Comparison of ENCODE assay signal across 8 cellular contexts in genomic region chr1:145281728-145282663, GRCh38. TPM values are rescaled to one million over a fixed set of nuclear protein-coding genes. Genes with fewer than 3 reads are reported as not detected.
A peak's percentile ranks its signal among the peaks of the same experiment; 100 is the strongest.
DNase-seq lines count a peak whose midpoint lies in the region; ATAC-seq and TF ChIP-seq lines count a peak whose summit lies in the region.
"Not testable (repeated sequence)": the region's sequence is repeated elsewhere in the genome, so short reads cannot be mapped to it uniquely, and the experiment has no call there.

No MANE protein-coding gene starts in this region.

- not testable (repeated sequence) for H3K4me1 ChIP-seq in CD8-positive, alpha-beta memory T cell (ENCODE audit: insufficient read depth, low read length); GM23248 (ENCODE audit: insufficient read depth); HUES64 (ENCODE audit: insufficient read depth, low read length)

- H4K20me1 ChIP-seq in GM23248 (ENCODE audit: insufficient read depth), result not testable (repeated sequence)

- peak; percentile 12 to 67 (median 43) for DNase-seq in CD8-positive, alpha-beta memory T cell
- DNase-seq in GM23248, foreskin fibroblast, naive B cell: not testable (repeated sequence)
- peak; percentile 40 for DNase-seq in activated naive CD8-positive, alpha-beta T cell treated with anti-CD3 and anti-CD28 coated beads for 36 hours

- peak overlapping the region; percentile 73 for H3K9ac ChIP-seq in GM23248
- not testable (repeated sequence) for H3K9ac ChIP-seq in HUES64 (ENCODE audit: low read depth, low read length)

- H3K9me3 ChIP-seq in CD8-positive, alpha-beta memory T cell (ENCODE audit: low read length); GM23248 (ENCODE audit: low read depth); HUES64 (ENCODE audit: insufficient read depth, low read depth, low read length): not testable (repeated sequence)

- not testable (repeated sequence) for H3K27me3 Mint-ChIP-seq in CD8-positive, alpha-beta memory T cell; activated naive CD8-positive, alpha-beta T cell treated with anti-CD3 and anti-CD28 coated beads for 36 hours; naive B cell; stimulated activated memory B cell treated with anti-CD40 and anti-IgM and Interleukin-4, amounts not matched to agents 10 μg/mL and 1 μg/mL and 100 μg/mL, for 72 hours

- ATAC-seq in naive B cell (ENCODE audit: low read depth in 2 of 2), result not testable (repeated sequence)
- peak; percentile 1 for ATAC-seq in stimulated activated memory B cell treated with anti-CD40 and anti-IgM and Interleukin-4, amounts not matched to agents 10 μg/mL and 1 μg/mL and 100 μg/mL, for 72 hours

- H3K36me3 Mint-ChIP-seq in CD8-positive, alpha-beta memory T cell, result peaks cover 0 to 10% (median 0%) of the 10 kb centered on the region in 3 donors
- not testable (repeated sequence) for H3K36me3 Mint-ChIP-seq in activated naive CD8-positive, alpha-beta T cell treated with anti-CD3 and anti-CD28 coated beads for 36 hours; naive B cell; stimulated activated memory B cell treated with anti-CD40 and anti-IgM and Interleukin-4, amounts not matched to agents 10 μg/mL and 1 μg/mL and 100 μg/mL, for 72 hours

- not testable (repeated sequence) for H3K27me3 ChIP-seq in CD8-positive, alpha-beta memory T cell (ENCODE audit: insufficient read depth, low read length, poor library complexity, severe bottlenecking); GM23248 (replicated peaks; ENCODE audit: insufficient read depth); HUES64 (ENCODE audit: insufficient read depth, low read length)

- 38 to 51% methylated on average over 20 to 25 of the region's 33 CpGs for WGBS in GM23248 (ENCODE audit: low coverage in 1 of 2, low lambda C conversion rate in 2 of 2, missing lambda C conversion rate in 2 of 2), 2 experiments
- WGBS in HUES64, result 15% methylated on average over 14 of the region's 33 CpGs

- H3K79me2 ChIP-seq in GM23248 (ENCODE audit: insufficient read depth), result not testable (repeated sequence)

- CTCF ChIA-PET in CD8-positive, alpha-beta memory T cell (lab: Charles Lee), result not testable (repeated sequence)

- H3K4me3 Mint-ChIP-seq in CD8-positive, alpha-beta memory T cell, result peak overlapping the region; percentile 88 to 99 (median 95)
- peak overlapping the region; percentile 84 for H3K4me3 Mint-ChIP-seq in activated naive CD8-positive, alpha-beta T cell treated with anti-CD3 and anti-CD28 coated beads for 36 hours
- H3K4me3 Mint-ChIP-seq in naive B cell, result peak overlapping the region; percentile 81 to 96 (median 94)
- H3K4me3 Mint-ChIP-seq in stimulated activated memory B cell treated with anti-CD40 and anti-IgM and Interleukin-4, amounts not matched to agents 10 μg/mL and 1 μg/mL and 100 μg/mL, for 72 hours, result peak overlapping the region; percentile 77

- H3K4me2 ChIP-seq in GM23248 (ENCODE audit: unreplicated experiment), result peak overlapping the region; percentile 61

- H3K4me3 ChIP-seq in CD8-positive, alpha-beta memory T cell (ENCODE audit: low read length), result peak overlapping the region; percentile 83
- H3K4me3 ChIP-seq in GM23248, result peak overlapping the region; percentile 63
- peak overlapping the region; percentile 9 for H3K4me3 ChIP-seq in HUES64 (ENCODE audit: low read length)
- H3K4me3 ChIP-seq in WI38 (ENCODE audit: low read depth, low read length), result peak overlapping the region; percentile 51
- H3K4me3 ChIP-seq in foreskin fibroblast (ENCODE audit: low read depth in 1 of 2, low read length in 2 of 2), result peak overlapping the region; percentile 50 to 76

- not testable (repeated sequence) for TF ChIP-seq CTCF in WI38 (IDR thresholded peaks at IDR 0.05; ENCODE audit: low read depth, low read length); foreskin fibroblast (IDR thresholded peaks at IDR 0.05; ENCODE audit: low read depth, low read length)

- in situ Hi-C loops in GM23248 (cut with MboI), result not testable (repeated sequence)

- H3K9me2 ChIP-seq in GM23248 (ENCODE audit: insufficient read depth), result not testable (repeated sequence)

- not testable (repeated sequence) for H3K9me3 Mint-ChIP-seq in CD8-positive, alpha-beta memory T cell; activated naive CD8-positive, alpha-beta T cell treated with anti-CD3 and anti-CD28 coated beads for 36 hours; naive B cell; stimulated activated memory B cell treated with anti-CD40 and anti-IgM and Interleukin-4, amounts not matched to agents 10 μg/mL and 1 μg/mL and 100 μg/mL, for 72 hours

- H3K27ac Mint-ChIP-seq in CD8-positive, alpha-beta memory T cell, result peak overlapping the region; percentile 91 to 100 (median 97)
- H3K27ac Mint-ChIP-seq in activated naive CD8-positive, alpha-beta T cell treated with anti-CD3 and anti-CD28 coated beads for 36 hours, result peak overlapping the region; percentile 99
- peak overlapping the region; percentile 98 to 100 (median 99) for H3K27ac Mint-ChIP-seq in naive B cell
- H3K27ac Mint-ChIP-seq in stimulated activated memory B cell treated with anti-CD40 and anti-IgM and Interleukin-4, amounts not matched to agents 10 μg/mL and 1 μg/mL and 100 μg/mL, for 72 hours, result peak overlapping the region; percentile 91

- POLR2A ChIA-PET in CD8-positive, alpha-beta memory T cell (lab: Charles Lee), result not testable (repeated sequence)

- not testable (repeated sequence) for H2AFZ ChIP-seq in GM23248

- H3K27ac ChIP-seq in CD8-positive, alpha-beta memory T cell (ENCODE audit: low read depth, low read length), result peak overlapping the region; percentile 84
- H3K27ac ChIP-seq in GM23248, result peak overlapping the region; percentile 68
- not testable (repeated sequence) for H3K27ac ChIP-seq in HUES64 (ENCODE audit: low read depth, low read length)

- not testable (repeated sequence) for H3K36me3 ChIP-seq in CD8-positive, alpha-beta memory T cell (ENCODE audit: insufficient read depth, low read length); GM23248 (ENCODE audit: low read depth); HUES64 (ENCODE audit: insufficient read depth, low read length)

- H3F3A ChIP-seq in GM23248 (ENCODE audit: insufficient read depth), result not testable (repeated sequence)

- H3K4me1 Mint-ChIP-seq in CD8-positive, alpha-beta memory T cell; activated naive CD8-positive, alpha-beta T cell treated with anti-CD3 and anti-CD28 coated beads for 36 hours; naive B cell; stimulated activated memory B cell treated with anti-CD40 and anti-IgM and Interleukin-4, amounts not matched to agents 10 μg/mL and 1 μg/mL and 100 μg/mL, for 72 hours: not testable (repeated sequence)

RNA-seq across cellular contexts. Expression of gene PPIAL4D, which starts 40.0 kb away (rescaled TPM):
- not detected for total RNA-seq in CD8-positive, alpha-beta memory T cell
- polyA plus RNA-seq in CD8-positive, alpha-beta memory T cell, result not detected
- not detected in 2 replicates for total RNA-seq in GM23248 (2014; rRNA removed; shearing (Covaris generic))
- polyA plus RNA-seq in GM23248 (2016; fragmentation: Nextera tagmentation; extraction: Ambion mirVana), result not detected in 2 replicates
- polyA plus RNA-seq in HUES64 (2013, experiment 1 of 2), result not detected
- not detected for polyA plus RNA-seq in HUES64 (2013, experiment 2 of 2)
- total RNA-seq in activated naive CD8-positive, alpha-beta T cell treated with anti-CD3 and anti-CD28 coated beads for 36 hours, result not detected
- polyA plus RNA-seq in naive B cell (ENCODE audit: low read depth in 6 of 6), result not detected

Comparison
In these comparisons a context has a peak if more than half of its experiments do, and no peak if none do; other contexts are left out.
1. H3K4me3 ChIP-seq: peak in every context shown above with its lines; median percentile 83 in CD8-positive, alpha-beta memory T cell; 63 in GM23248; 63 in foreskin fibroblast; 51 in WI38; 9 in HUES64.